In the genomic region with DNA sequence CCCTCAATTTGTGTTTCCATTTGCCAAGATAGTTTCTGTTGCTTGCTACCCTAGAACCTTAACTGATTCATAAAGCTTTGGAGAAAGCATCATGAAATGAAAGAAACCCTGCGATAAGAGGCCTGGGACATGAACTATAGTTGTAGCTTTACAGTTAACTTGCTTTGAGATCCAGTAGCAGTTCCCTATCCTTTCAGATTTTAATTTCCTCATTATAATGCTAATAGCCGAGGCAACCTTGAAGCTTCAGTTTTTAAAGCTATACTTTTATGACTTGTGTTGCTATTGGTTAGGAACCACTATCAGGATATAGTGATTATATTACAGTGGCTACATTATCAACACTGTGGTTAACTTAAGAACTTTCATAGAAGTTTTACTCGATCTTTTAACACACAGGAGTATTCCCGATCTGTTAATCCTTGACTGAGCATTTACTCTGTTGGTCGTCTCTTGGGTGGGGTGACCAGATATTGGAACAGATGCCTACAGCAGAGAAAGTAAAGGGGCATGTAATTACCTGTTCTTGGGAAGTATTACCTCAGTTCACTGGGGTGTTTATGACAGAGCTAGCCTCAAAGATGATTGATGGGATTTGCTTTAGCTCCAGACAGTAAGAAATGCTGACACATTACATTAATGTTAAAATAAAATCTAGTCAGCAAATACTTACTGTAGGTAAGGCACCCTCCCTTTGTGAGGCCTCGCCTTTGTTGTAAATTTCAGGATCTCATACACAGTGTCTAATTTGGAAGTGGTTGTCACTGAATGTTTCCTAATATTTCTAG, we compare ENCODE assay signal across 1 cellular context.
TF ChIP-seq lines count a peak whose summit lies in the region.

No MANE protein-coding gene starts in this region.

TF ChIP-seq in H1, 55 proteins besides CTCF, POLR2A, EP300 and RAD21:
- TF ChIP-seq RFX5 (IDR thresholded peaks at IDR 0.05; ENCODE audit: borderline replicate concordance, low read depth, low read length) (no peak), MAFK (IDR thresholded peaks at IDR 0.05; ENCODE audit: low read depth, low read length) (peak; percentile 49; the same call in 1 of the 2 replicates)
